21 cellular contexts compared by ENCODE assay signal in genomic region chr1:47576758-47577115, GRCh38.
"Had no signal": no experiment of that assay in that cellular context is flagged by ENCODE, and none has a peak within 500 bp of the region (broad histone marks: within the 10 kb centered on the region; RNA-seq: fewer than 3 reads in every experiment).

No MANE protein-coding gene starts in this region.

- H3K4me1 ChIP-seq: lower lobe of right lung, parathyroid adenoma, psoas muscle, right lobe of liver had no signal

- H3K27ac ChIP-seq: coronary artery, left ventricle myocardium inferior, lower lobe of right lung, parathyroid adenoma, psoas muscle, right lobe of liver, testis had no signal

- H3K36me3 ChIP-seq: left ventricle myocardium inferior, lower lobe of right lung, right lobe of liver, spleen, tibial nerve had no signal

- ATAC-seq: left cardiac atrium; natural killer cell; psoas muscle; right lobe of liver; stimulated activated naive B cell treated with anti-CD40 and anti-IgM and Interleukin-4, amounts not matched to agents 10 μg/mL and 1 μg/mL and 100 μg/mL, for 72 hours; stimulated activated naive CD8-positive, alpha-beta T cell treated with anti-CD3 and anti-CD28 coated beads, Interleukin-15, amount 100 ng/mL, for 72 hours had no signal

- H2AFZ ChIP-seq: parathyroid adenoma had no signal

- H3K9me3 ChIP-seq: left ventricle myocardium inferior, lower lobe of right lung, psoas muscle, right lobe of liver, spleen, testis, tibial nerve had no signal

- FAIRE-seq: frontal cortex had no signal

- H3K27me3 ChIP-seq: right lobe of liver, testis, tibial nerve had no signal

- H3K9ac ChIP-seq: parathyroid adenoma had no signal

- DNase-seq: central memory CD4-positive, alpha-beta T cell; dorsolateral prefrontal cortex; effector CD8-positive, alpha-beta T cell; left cardiac atrium; left ventricle myocardium inferior; lower lobe of right lung; natural killer cell; occipital lobe; psoas muscle; retina; right lobe of liver; stimulated activated CD4-positive, alpha-beta T cell treated with anti-CD3 and anti-CD28 coated beads, Interleukin-2, amount 100 ng/mL, for 24 hours; stimulated activated CD4-positive, alpha-beta T cell treated with anti-CD3 and anti-CD28 coated beads, Interleukin-4, amount 100 ng/mL, for 4 hours; stimulated activated naive B cell treated with anti-CD40 and anti-IgM and Interleukin-4, amounts not matched to agents 10 μg/mL and 1 μg/mL and 100 μg/mL, for 72 hours; stimulated activated naive CD8-positive, alpha-beta T cell treated with anti-CD3 and anti-CD28 coated beads, Interleukin-15, amount 100 ng/mL, for 72 hours; testis had no signal

- H3K79me2 ChIP-seq: parathyroid adenoma had no signal

- H3K4me3 ChIP-seq: coronary artery, dorsolateral prefrontal cortex, left ventricle myocardium inferior, lower lobe of right lung, psoas muscle, right lobe of liver, spleen, testis, tibial nerve had no signal
